In the genomic region with DNA sequence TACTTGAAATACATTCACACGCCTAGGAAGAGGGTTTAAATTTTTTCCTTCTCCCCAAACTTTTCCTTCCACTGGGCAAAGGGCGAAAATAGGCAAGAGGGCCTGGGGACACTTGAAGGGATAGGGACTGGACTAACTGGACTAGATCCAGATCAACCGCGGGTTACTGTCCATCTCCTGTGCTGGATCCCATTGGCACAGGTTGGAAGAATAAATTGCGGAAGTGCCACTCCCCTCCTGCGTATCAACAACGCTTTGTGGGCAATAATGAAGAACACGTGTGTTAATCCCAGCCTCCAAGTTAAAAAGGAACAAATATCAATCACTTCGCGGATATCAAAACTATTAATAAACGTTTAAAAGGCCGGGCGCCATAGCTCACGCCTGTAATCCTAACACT, we compare ENCODE assay signal across 1 cellular context.
TF ChIP-seq lines count a peak whose summit lies in the region.

No MANE protein-coding gene starts in this region.

TF ChIP-seq in H1, 55 proteins besides CTCF, POLR2A, EP300 and RAD21:
- 0 out of 2 replicates have a peak, but pooled peaks have one; percentile 4 for TF ChIP-seq TAF1 (IDR thresholded peaks at IDR 0.05; ENCODE audit: low read depth, low read length)
- TF ChIP-seq, protein P1, sequence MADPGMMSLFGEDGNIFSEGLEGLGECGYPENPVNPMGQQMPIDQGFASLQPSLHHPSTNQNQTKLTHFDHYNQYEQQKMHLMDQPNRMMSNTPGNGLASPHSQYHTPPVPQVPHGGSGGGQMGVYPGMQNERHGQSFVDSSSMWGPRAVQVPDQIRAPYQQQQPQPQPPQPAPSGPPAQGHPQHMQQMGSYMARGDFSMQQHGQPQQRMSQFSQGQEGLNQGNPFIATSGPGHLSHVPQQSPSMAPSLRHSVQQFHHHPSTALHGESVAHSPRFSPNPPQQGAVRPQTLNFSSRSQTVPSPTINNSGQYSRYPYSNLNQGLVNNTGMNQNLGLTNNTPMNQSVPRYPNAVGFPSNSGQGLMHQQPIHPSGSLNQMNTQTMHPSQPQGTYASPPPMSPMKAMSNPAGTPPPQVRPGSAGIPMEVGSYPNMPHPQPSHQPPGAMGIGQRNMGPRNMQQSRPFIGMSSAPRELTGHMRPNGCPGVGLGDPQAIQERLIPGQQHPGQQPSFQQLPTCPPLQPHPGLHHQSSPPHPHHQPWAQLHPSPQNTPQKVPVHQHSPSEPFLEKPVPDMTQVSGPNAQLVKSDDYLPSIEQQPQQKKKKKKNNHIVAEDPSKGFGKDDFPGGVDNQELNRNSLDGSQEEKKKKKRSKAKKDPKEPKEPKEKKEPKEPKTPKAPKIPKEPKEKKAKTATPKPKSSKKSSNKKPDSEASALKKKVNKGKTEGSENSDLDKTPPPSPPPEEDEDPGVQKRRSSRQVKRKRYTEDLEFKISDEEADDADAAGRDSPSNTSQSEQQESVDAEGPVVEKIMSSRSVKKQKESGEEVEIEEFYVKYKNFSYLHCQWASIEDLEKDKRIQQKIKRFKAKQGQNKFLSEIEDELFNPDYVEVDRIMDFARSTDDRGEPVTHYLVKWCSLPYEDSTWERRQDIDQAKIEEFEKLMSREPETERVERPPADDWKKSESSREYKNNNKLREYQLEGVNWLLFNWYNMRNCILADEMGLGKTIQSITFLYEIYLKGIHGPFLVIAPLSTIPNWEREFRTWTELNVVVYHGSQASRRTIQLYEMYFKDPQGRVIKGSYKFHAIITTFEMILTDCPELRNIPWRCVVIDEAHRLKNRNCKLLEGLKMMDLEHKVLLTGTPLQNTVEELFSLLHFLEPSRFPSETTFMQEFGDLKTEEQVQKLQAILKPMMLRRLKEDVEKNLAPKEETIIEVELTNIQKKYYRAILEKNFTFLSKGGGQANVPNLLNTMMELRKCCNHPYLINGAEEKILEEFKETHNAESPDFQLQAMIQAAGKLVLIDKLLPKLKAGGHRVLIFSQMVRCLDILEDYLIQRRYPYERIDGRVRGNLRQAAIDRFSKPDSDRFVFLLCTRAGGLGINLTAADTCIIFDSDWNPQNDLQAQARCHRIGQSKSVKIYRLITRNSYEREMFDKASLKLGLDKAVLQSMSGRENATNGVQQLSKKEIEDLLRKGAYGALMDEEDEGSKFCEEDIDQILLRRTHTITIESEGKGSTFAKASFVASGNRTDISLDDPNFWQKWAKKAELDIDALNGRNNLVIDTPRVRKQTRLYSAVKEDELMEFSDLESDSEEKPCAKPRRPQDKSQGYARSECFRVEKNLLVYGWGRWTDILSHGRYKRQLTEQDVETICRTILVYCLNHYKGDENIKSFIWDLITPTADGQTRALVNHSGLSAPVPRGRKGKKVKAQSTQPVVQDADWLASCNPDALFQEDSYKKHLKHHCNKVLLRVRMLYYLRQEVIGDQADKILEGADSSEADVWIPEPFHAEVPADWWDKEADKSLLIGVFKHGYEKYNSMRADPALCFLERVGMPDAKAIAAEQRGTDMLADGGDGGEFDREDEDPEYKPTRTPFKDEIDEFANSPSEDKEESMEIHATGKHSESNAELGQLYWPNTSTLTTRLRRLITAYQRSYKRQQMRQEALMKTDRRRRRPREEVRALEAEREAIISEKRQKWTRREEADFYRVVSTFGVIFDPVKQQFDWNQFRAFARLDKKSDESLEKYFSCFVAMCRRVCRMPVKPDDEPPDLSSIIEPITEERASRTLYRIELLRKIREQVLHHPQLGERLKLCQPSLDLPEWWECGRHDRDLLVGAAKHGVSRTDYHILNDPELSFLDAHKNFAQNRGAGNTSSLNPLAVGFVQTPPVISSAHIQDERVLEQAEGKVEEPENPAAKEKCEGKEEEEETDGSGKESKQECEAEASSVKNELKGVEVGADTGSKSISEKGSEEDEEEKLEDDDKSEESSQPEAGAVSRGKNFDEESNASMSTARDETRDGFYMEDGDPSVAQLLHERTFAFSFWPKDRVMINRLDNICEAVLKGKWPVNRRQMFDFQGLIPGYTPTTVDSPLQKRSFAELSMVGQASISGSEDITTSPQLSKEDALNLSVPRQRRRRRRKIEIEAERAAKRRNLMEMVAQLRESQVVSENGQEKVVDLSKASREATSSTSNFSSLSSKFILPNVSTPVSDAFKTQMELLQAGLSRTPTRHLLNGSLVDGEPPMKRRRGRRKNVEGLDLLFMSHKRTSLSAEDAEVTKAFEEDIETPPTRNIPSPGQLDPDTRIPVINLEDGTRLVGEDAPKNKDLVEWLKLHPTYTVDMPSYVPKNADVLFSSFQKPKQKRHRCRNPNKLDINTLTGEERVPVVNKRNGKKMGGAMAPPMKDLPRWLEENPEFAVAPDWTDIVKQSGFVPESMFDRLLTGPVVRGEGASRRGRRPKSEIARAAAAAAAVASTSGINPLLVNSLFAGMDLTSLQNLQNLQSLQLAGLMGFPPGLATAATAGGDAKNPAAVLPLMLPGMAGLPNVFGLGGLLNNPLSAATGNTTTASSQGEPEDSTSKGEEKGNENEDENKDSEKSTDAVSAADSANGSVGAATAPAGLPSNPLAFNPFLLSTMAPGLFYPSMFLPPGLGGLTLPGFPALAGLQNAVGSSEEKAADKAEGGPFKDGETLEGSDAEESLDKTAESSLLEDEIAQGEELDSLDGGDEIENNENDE (IDR thresholded peaks at IDR 0.05; ENCODE audit: insufficient replicate concordance, low read length): no peak
